In genomic region chr12:112515868-112516267, GRCh38 we compare ENCODE assay signal across 29 cellular contexts.
"Had no signal": no experiment of that assay in that cellular context is flagged by ENCODE, and none has a peak within 500 bp of the region (broad histone marks: within the 10 kb centered on the region; RNA-seq: fewer than 3 reads in every experiment).

No MANE protein-coding gene starts in this region.

- H3K9me3 ChIP-seq: ascending aorta, breast epithelium had no signal

- ATAC-seq: activated CD4-positive, CD25-positive, alpha-beta regulatory T cell treated with anti-CD3 and anti-CD28 coated beads, Interleukin-2, amount 50 U/mL, for 24 hours; esophagus mucosa; T-helper 17 cell had no signal

- H3K4me1 ChIP-seq: ascending aorta, breast epithelium had no signal

- H3K4me3 Mint-ChIP-seq: activated B cell treated with CpG ODN at 0.5 μM for 24 hours; activated CD8-positive, alpha-beta T cell treated with anti-CD3 and anti-CD28 coated beads for 36 hours; activated naive CD4-positive, alpha-beta T cell treated with anti-CD3 and anti-CD28 coated beads, Interleukin-2, amount 10 ng/mL, durations not matched to agents 7 days and 5 days; activated naive CD8-positive, alpha-beta T cell treated with anti-CD3 and anti-CD28 coated beads, Interleukin-2, amount 10 ng/mL, durations not matched to agents 7 days and 5 days; activated T-cell treated with anti-CD3 and anti-CD28 coated beads, Interleukin-2, amount 50 U/mL, for 4 hours; brain; central memory CD8-positive, alpha-beta T cell; dendritic cell treated with granulocyte-macrophage colony-stimulating factor and Interleukin-4, amounts not matched to agents 40 ng/mL and 50 ng/mL, for 4 days; endodermal cell; T-helper 17 cell; T-helper 2 cell treated with Interferon-gamma antibody and Interleukin-4, amounts not matched to agents 5 μg/mL and 100 μg/mL, for 36 hours had no signal

- H3K27ac ChIP-seq: ascending aorta, breast epithelium, coronary artery, dorsolateral prefrontal cortex, WERI-Rb-1 had no signal

- H3K27me3 ChIP-seq: ascending aorta, breast epithelium, dorsolateral prefrontal cortex had no signal

- H3K36me3 ChIP-seq: breast epithelium, WERI-Rb-1 had no signal

- H3K27me3 Mint-ChIP-seq: activated B cell treated with CpG ODN at 0.5 μM for 24 hours; activated CD8-positive, alpha-beta T cell treated with anti-CD3 and anti-CD28 coated beads for 36 hours; activated naive CD8-positive, alpha-beta T cell treated with anti-CD3 and anti-CD28 coated beads, Interleukin-2, amount 10 ng/mL, durations not matched to agents 7 days and 5 days; central memory CD8-positive, alpha-beta T cell; dendritic cell treated with granulocyte-macrophage colony-stimulating factor and Interleukin-4, amounts not matched to agents 40 ng/mL and 50 ng/mL, for 4 days had no signal

- H3K4me1 Mint-ChIP-seq: activated B cell treated with CpG ODN at 0.5 μM for 24 hours; activated naive CD4-positive, alpha-beta T cell treated with anti-CD3 and anti-CD28 coated beads, Interleukin-2, amount 10 ng/mL, durations not matched to agents 7 days and 5 days; activated naive CD8-positive, alpha-beta T cell treated with anti-CD3 and anti-CD28 coated beads, Interleukin-2, amount 10 ng/mL, durations not matched to agents 7 days and 5 days; central memory CD8-positive, alpha-beta T cell had no signal

- H3K36me3 Mint-ChIP-seq: activated naive CD4-positive, alpha-beta T cell treated with anti-CD3 and anti-CD28 coated beads, Interleukin-2, amount 10 ng/mL, durations not matched to agents 7 days and 5 days had no signal

- H3K4me3 ChIP-seq: ascending aorta, breast epithelium, coronary artery, dorsolateral prefrontal cortex had no signal

- H3K27ac Mint-ChIP-seq: activated B cell treated with CpG ODN at 0.5 μM for 24 hours; activated CD8-positive, alpha-beta T cell treated with anti-CD3 and anti-CD28 coated beads for 36 hours; activated naive CD4-positive, alpha-beta T cell treated with anti-CD3 and anti-CD28 coated beads, Interleukin-2, amount 10 ng/mL, durations not matched to agents 7 days and 5 days; activated naive CD4-positive, alpha-beta T cell treated with anti-CD3 and anti-CD28 coated beads, Interleukin-2, amount 50 U/mL, for 72 hours; activated naive CD8-positive, alpha-beta T cell treated with anti-CD3 and anti-CD28 coated beads, Interleukin-2, amount 10 ng/mL, durations not matched to agents 7 days and 5 days; endodermal cell; T-helper 17 cell; T-helper 2 cell treated with Interferon-gamma antibody and Interleukin-4, amounts not matched to agents 5 μg/mL and 100 μg/mL, for 36 hours had no signal

- FAIRE-seq: frontal cortex had no signal

- DNase-seq: activated B cell treated with CpG ODN at 0.5 μM for 24 hours; activated CD4-positive, alpha-beta T cell treated with anti-CD3 and anti-CD28 coated beads for 48 hours; activated CD4-positive, alpha-beta T cell treated with anti-CD3 and anti-CD28 coated beads, Interleukin-2, amount 50 U/mL, for 1 hour; activated CD4-positive, alpha-beta T cell treated with anti-CD3 and anti-CD28 coated beads, Interleukin-2, amount 50 U/mL, for 48 hours; activated gamma-delta T cell; activated naive CD4-positive, alpha-beta T cell; activated naive CD4-positive, alpha-beta T cell treated with anti-CD3 and anti-CD28 coated beads, Interleukin-2, amount 10 ng/mL, durations not matched to agents 7 days and 5 days; activated naive CD8-positive, alpha-beta T cell treated with anti-CD3 and anti-CD28 coated beads, Interleukin-2, amount 10 ng/mL, durations not matched to agents 7 days and 5 days; activated T-cell treated with anti-CD3 and anti-CD28 coated beads, Interleukin-2, amount 50 U/mL, for 4 hours; effector memory CD4-positive, alpha-beta T cell; endodermal cell; head of caudate nucleus; T-helper 1 cell; T-helper 17 cell; T1000; WERI-Rb-1 had no signal

- H3K9me3 Mint-ChIP-seq: activated B cell treated with CpG ODN at 0.5 μM for 24 hours; activated CD8-positive, alpha-beta T cell treated with anti-CD3 and anti-CD28 coated beads for 36 hours; activated naive CD4-positive, alpha-beta T cell treated with anti-CD3 and anti-CD28 coated beads, Interleukin-2, amount 10 ng/mL, durations not matched to agents 7 days and 5 days; activated naive CD4-positive, alpha-beta T cell treated with anti-CD3 and anti-CD28 coated beads, Interleukin-2, amount 50 U/mL, for 72 hours; activated naive CD8-positive, alpha-beta T cell treated with anti-CD3 and anti-CD28 coated beads, Interleukin-2, amount 10 ng/mL, durations not matched to agents 7 days and 5 days; activated T-cell treated with anti-CD3 and anti-CD28 coated beads, Interleukin-2, amount 50 U/mL, for 4 hours; central memory CD8-positive, alpha-beta T cell; dendritic cell treated with granulocyte-macrophage colony-stimulating factor and Interleukin-4, amounts not matched to agents 40 ng/mL and 50 ng/mL, for 4 days; T-helper 2 cell treated with Interferon-gamma antibody and Interleukin-4, amounts not matched to agents 5 μg/mL and 100 μg/mL, for 36 hours had no signal
